In the genomic region with DNA sequence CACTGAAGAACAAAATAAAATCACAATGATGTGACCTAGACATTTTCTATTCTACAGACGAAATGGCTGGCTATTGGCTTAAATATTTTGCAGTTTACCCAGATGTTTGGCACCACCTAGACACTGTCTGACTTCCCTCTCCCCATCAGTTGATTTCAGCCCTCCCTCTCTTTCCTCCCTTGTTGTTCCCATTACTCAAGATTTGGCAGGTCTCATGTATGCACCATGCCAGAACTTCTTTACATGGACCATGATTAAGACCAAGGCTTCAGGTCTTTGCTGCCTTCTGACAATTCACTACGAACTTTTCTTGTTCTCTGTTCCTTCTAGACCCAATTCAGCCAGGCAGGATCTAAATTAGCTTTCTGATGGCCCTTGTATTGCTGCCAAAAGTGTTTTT, we compare ENCODE assay signal across 40 cellular contexts.
"Had no signal": no experiment of that assay in that cellular context is flagged by ENCODE, and none has a peak within 500 bp of the region (broad histone marks: within the 10 kb centered on the region; RNA-seq: fewer than 3 reads in every experiment).

No MANE protein-coding gene starts in this region.

- H3K36me3 ChIP-seq: adrenal gland, ascending aorta, brain microvascular endothelial cell, breast epithelium, cardiac muscle cell had no signal

- H3K4me1 Mint-ChIP-seq: activated naive CD4-positive, alpha-beta T cell treated with anti-CD3 and anti-CD28 coated beads, Interleukin-2, amount 10 ng/mL, durations not matched to agents 7 days and 5 days; activated naive CD4-positive, alpha-beta T cell treated with anti-CD3 and anti-CD28 coated beads, Interleukin-2, amount 50 U/mL, for 24 hours; activated naive CD8-positive, alpha-beta T cell treated with anti-CD3 and anti-CD28 coated beads for 36 hours; brain; central memory CD8-positive, alpha-beta T cell had no signal

- H3K4me1 ChIP-seq: adrenal gland, ascending aorta, body of pancreas, breast epithelium had no signal

- ATAC-seq: activated naive CD4-positive, alpha-beta T cell treated with anti-CD3 and anti-CD28 coated beads, Interleukin-2, amount 50 U/mL, for 72 hours; activated naive CD8-positive, alpha-beta T cell treated with anti-CD3 and anti-CD28 coated beads, Interleukin-2, amount 50 U/mL, for 24 hours; activated T-cell treated with anti-CD3 and anti-CD28 coated beads, Interleukin-2, amount 50 U/mL, for 4 hours; activated T-cell treated with anti-CD3 and anti-CD28 coated beads, Interleukin-2, amount 50 U/mL, for 72 hours; body of pancreas had no signal

- H3K27ac ChIP-seq: adrenal gland, ascending aorta, body of pancreas, brain microvascular endothelial cell, breast epithelium, cardiac muscle cell had no signal

- H3K27me3 ChIP-seq: adrenal gland, ascending aorta, body of pancreas, breast epithelium, cardiac muscle cell had no signal

- H3K9me3 ChIP-seq: adrenal gland, ascending aorta, body of pancreas, breast epithelium had no signal

- H3K9me3 Mint-ChIP-seq: activated naive CD4-positive, alpha-beta T cell treated with anti-CD3 and anti-CD28 coated beads, Interleukin-2, amount 10 ng/mL, durations not matched to agents 7 days and 5 days; activated T-helper 2 cell treated with anti-CD3 and anti-CD28 coated beads, Interferon-gamma antibody, Interleukin-2, Interleukin-4, amounts not matched to agents 10 μg/mL and 5 μg/mL and 100 μg/mL, durations not matched to agents 14 hours and 24 hours and 36 hours had no signal

- FAIRE-seq: astrocyte, bronchial epithelial cell had no signal

- H3K27ac Mint-ChIP-seq: activated naive CD4-positive, alpha-beta T cell treated with anti-CD3 and anti-CD28 coated beads for 36 hours; activated naive CD4-positive, alpha-beta T cell treated with anti-CD3 and anti-CD28 coated beads, Interleukin-2, amount 10 ng/mL, durations not matched to agents 7 days and 5 days; activated naive CD4-positive, alpha-beta T cell treated with anti-CD3 and anti-CD28 coated beads, Interleukin-2, amount 50 U/mL, for 24 hours; activated naive CD4-positive, alpha-beta T cell treated with anti-CD3 and anti-CD28 coated beads, Interleukin-2, amount 50 U/mL, for 72 hours; activated naive CD8-positive, alpha-beta T cell; activated naive CD8-positive, alpha-beta T cell treated with anti-CD3 and anti-CD28 coated beads for 36 hours; activated naive CD8-positive, alpha-beta T cell treated with anti-CD3 and anti-CD28 coated beads, Interleukin-2, amount 10 ng/mL, durations not matched to agents 7 days and 5 days; activated naive CD8-positive, alpha-beta T cell treated with anti-CD3 and anti-CD28 coated beads, Interleukin-2, amount 50 U/mL, for 24 hours; activated T-cell treated with anti-CD3 and anti-CD28 coated beads, Interleukin-2, amount 50 U/mL, for 24 hours; activated T-cell treated with anti-CD3 and anti-CD28 coated beads, Interleukin-2, amount 50 U/mL, for 72 hours; activated T-helper 1 cell treated with anti-CD3 and anti-CD28 coated beads, Interleukin-12 subunit alpha, Interleukin-12 subunit beta, Interleukin-2, Interleukin-4 antibody, amounts not matched to agents 30 ng/mL and 10 ng/mL and 1 ng/mL, durations not matched to agents 14 hours and 24 hours and 36 hours; activated T-helper 2 cell treated with anti-CD3 and anti-CD28 coated beads, Interferon-gamma antibody, Interleukin-2, Interleukin-4, amounts not matched to agents 10 μg/mL and 5 μg/mL and 100 μg/mL, durations not matched to agents 14 hours and 24 hours and 36 hours; brain had no signal

- H3K4me3 ChIP-seq: adrenal gland, ascending aorta, body of pancreas, breast epithelium, cardiac muscle cell had no signal

- H3K27me3 Mint-ChIP-seq: activated naive CD4-positive, alpha-beta T cell treated with anti-CD3 and anti-CD28 coated beads, Interleukin-2, amount 10 ng/mL, durations not matched to agents 7 days and 5 days had no signal

- H3K36me3 Mint-ChIP-seq: activated naive CD4-positive, alpha-beta T cell treated with anti-CD3 and anti-CD28 coated beads, Interleukin-2, amount 10 ng/mL, durations not matched to agents 7 days and 5 days; activated naive CD4-positive, alpha-beta T cell treated with anti-CD3 and anti-CD28 coated beads, Interleukin-2, amount 50 U/mL, for 24 hours; activated naive CD4-positive, alpha-beta T cell treated with anti-CD3 and anti-CD28 coated beads, Interleukin-2, amount 50 U/mL, for 72 hours; activated naive CD8-positive, alpha-beta T cell; activated naive CD8-positive, alpha-beta T cell treated with anti-CD3 and anti-CD28 coated beads for 36 hours; activated naive CD8-positive, alpha-beta T cell treated with anti-CD3 and anti-CD28 coated beads, Interleukin-2, amount 10 ng/mL, durations not matched to agents 7 days and 5 days; brain had no signal

- H3K4me3 Mint-ChIP-seq: activated naive CD4-positive, alpha-beta T cell treated with anti-CD3 and anti-CD28 coated beads for 36 hours; activated naive CD4-positive, alpha-beta T cell treated with anti-CD3 and anti-CD28 coated beads, Interleukin-2, amount 10 ng/mL, durations not matched to agents 7 days and 5 days; activated naive CD4-positive, alpha-beta T cell treated with anti-CD3 and anti-CD28 coated beads, Interleukin-2, amount 50 U/mL, for 24 hours; activated naive CD8-positive, alpha-beta T cell; activated naive CD8-positive, alpha-beta T cell treated with anti-CD3 and anti-CD28 coated beads for 36 hours; activated naive CD8-positive, alpha-beta T cell treated with anti-CD3 and anti-CD28 coated beads, Interleukin-2, amount 10 ng/mL, durations not matched to agents 7 days and 5 days; activated naive CD8-positive, alpha-beta T cell treated with anti-CD3 and anti-CD28 coated beads, Interleukin-2, amount 50 U/mL, for 24 hours; activated T-cell treated with anti-CD3 and anti-CD28 coated beads, Interleukin-2, amount 50 U/mL, for 24 hours; activated T-cell treated with anti-CD3 and anti-CD28 coated beads, Interleukin-2, amount 50 U/mL, for 4 hours; activated T-cell treated with anti-CD3 and anti-CD28 coated beads, Interleukin-2, amount 50 U/mL, for 72 hours; activated T-helper 1 cell treated with anti-CD3 and anti-CD28 coated beads, Interleukin-12 subunit alpha, Interleukin-12 subunit beta, Interleukin-2, Interleukin-4 antibody, amounts not matched to agents 30 ng/mL and 10 ng/mL and 1 ng/mL, durations not matched to agents 14 hours and 24 hours and 36 hours; brain; central memory CD8-positive, alpha-beta T cell had no signal

- DNase-seq: activated effector memory CD4-positive, alpha-beta T cell treated with anti-CD3 and anti-CD28 coated beads, Interleukin-2, amount 50 U/mL, for 16 hours; activated effector memory CD4-positive, alpha-beta T cell treated with Interleukin-2 at 50 U/mL for 16 hours; activated gamma-delta T cell; activated gamma-delta T cell treated with Interleukin-2 at 50 U/mL for 16 hours; activated naive CD4-positive, alpha-beta T cell; activated naive CD4-positive, alpha-beta T cell treated with anti-CD3 and anti-CD28 coated beads for 36 hours; activated naive CD4-positive, alpha-beta T cell treated with anti-CD3 and anti-CD28 coated beads, Interleukin-2, amount 10 ng/mL, durations not matched to agents 7 days and 5 days; activated naive CD4-positive, alpha-beta T cell treated with anti-CD3 and anti-CD28 coated beads, Interleukin-2, amount 50 U/mL, for 16 hours; activated naive CD4-positive, alpha-beta T cell treated with Interleukin-2 at 50 U/mL for 16 hours; activated naive CD8-positive, alpha-beta T cell treated with anti-CD3 and anti-CD28 coated beads for 36 hours; activated naive CD8-positive, alpha-beta T cell treated with anti-CD3 and anti-CD28 coated beads, Interleukin-2, amount 10 ng/mL, durations not matched to agents 7 days and 5 days; activated naive CD8-positive, alpha-beta T cell treated with anti-CD3 and anti-CD28 coated beads, Interleukin-2, amount 50 U/mL, for 24 hours; activated T-cell treated with anti-CD3 and anti-CD28 coated beads for 4 hours; activated T-cell treated with anti-CD3 and anti-CD28 coated beads, Interleukin-2, amount 50 U/mL, for 1 hour; activated T-cell treated with anti-CD3 and anti-CD28 coated beads, Interleukin-2, amount 50 U/mL, for 24 hours; activated T-cell treated with anti-CD3 and anti-CD28 coated beads, Interleukin-2, amount 50 U/mL, for 4 hours; activated T-cell treated with anti-CD3 and anti-CD28 coated beads, Interleukin-2, amount 50 U/mL, for 48 hours; activated T-cell treated with anti-CD3 and anti-CD28 coated beads, Interleukin-2, amount 50 U/mL, for 72 hours; adrenal gland; amniotic stem cell; amygdala; anterior cingulate cortex; aorta; body of pancreas; brain microvascular endothelial cell; caudate nucleus; central memory CD4-positive, alpha-beta T cell; cerebellar nuclear complex had no signal
